Comparison of ENCODE assay signal across 8 cellular contexts in genomic region chr12:45726594-45727300, GRCh38. TPM values are rescaled to one million over a fixed set of nuclear protein-coding genes. Genes with fewer than 3 reads are reported as not detected.
DNase-seq lines count a peak whose midpoint lies in the region; ATAC-seq and TF ChIP-seq lines count a peak whose summit lies in the region.

No MANE protein-coding gene starts in this region.

- H3K27ac Mint-ChIP-seq in CD4-positive, CD25-positive, alpha-beta regulatory T cell = peak overlapping the region; percentile 84 to 99 (median 99)
- H3K27ac Mint-ChIP-seq in dendritic cell treated with granulocyte-macrophage colony-stimulating factor and Interleukin-4, amounts not matched to agents 40 ng/mL and 50 ng/mL, for 4 days = peak overlapping the region; percentile 96

- TF ChIP-seq CTCF in lower leg skin (IDR thresholded peaks at IDR 0.05) = no peak
- no peak for TF ChIP-seq CTCF in GM13977 (IDR thresholded peaks at IDR 0.05; ENCODE audit: extremely low read depth, insufficient read depth, missing control alignments)

- H3K4me3 ChIP-seq in CD4-positive, CD25-positive, alpha-beta regulatory T cell (ENCODE audit: low read depth, low read length) = peak overlapping the region; percentile 93
- H3K4me3 ChIP-seq in HUES64 (ENCODE audit: low read length) (peak overlapping the region; percentile 98), lower leg skin (ENCODE audit: low read depth, poor library complexity, severe bottlenecking) (peak overlapping the region; percentile 80)

- ATAC-seq in CD4-positive, CD25-positive, alpha-beta regulatory T cell (ENCODE audit: low read depth in 2 of 2) = no peak

- peaks cover 5% of the 10 kb centered on the region for H3K36me3 Mint-ChIP-seq in CD4-positive, CD25-positive, alpha-beta regulatory T cell
- peaks cover 27% of the 10 kb centered on the region for H3K36me3 Mint-ChIP-seq in dendritic cell treated with granulocyte-macrophage colony-stimulating factor and Interleukin-4, amounts not matched to agents 40 ng/mL and 50 ng/mL, for 4 days (ENCODE audit: low read depth)

- peak in 2 of 3 donors; percentile 18 to 42 for DNase-seq in CD4-positive, CD25-positive, alpha-beta regulatory T cell
- peak; percentile 64 for DNase-seq in UCSD-AML1 (lab: John Stamatoyannopoulos, UW; ENCODE audit: unreplicated experiment)
- DNase-seq in lower leg skin (ENCODE audit: low spot score in 2 of 2) = peak; percentile 51 to 94
- peak; percentile 9 to 19 for DNase-seq in stimulated activated CD8-positive, alpha-beta memory T cell treated with anti-CD3 and anti-CD28 coated beads, Interleukin-2, amount 100 ng/mL, for 48 hours (ENCODE audit: low read depth in 2 of 2)
- no peak for DNase-seq in amniotic stem cell (lab: John Stamatoyannopoulos, UW)
- no peak for DNase-seq in GM13977 (ENCODE audit: low spot score)

- no peaks in the 10 kb centered on the region for H3K9me3 Mint-ChIP-seq in CD4-positive, CD25-positive, alpha-beta regulatory T cell
- H3K9me3 Mint-ChIP-seq in dendritic cell treated with granulocyte-macrophage colony-stimulating factor and Interleukin-4, amounts not matched to agents 40 ng/mL and 50 ng/mL, for 4 days = no peaks in the 10 kb centered on the region

- H3K9me3 ChIP-seq in CD4-positive, CD25-positive, alpha-beta regulatory T cell (ENCODE audit: control insufficient read depth in 2 of 2, low read length in 2 of 2) = no peaks in the 10 kb centered on the region
- H3K9me3 ChIP-seq in HUES64 (ENCODE audit: insufficient read depth, low read depth, low read length) = no peaks in the 10 kb centered on the region

- H3K27me3 Mint-ChIP-seq in CD4-positive, CD25-positive, alpha-beta regulatory T cell = no peaks in the 10 kb centered on the region
- no peaks in the 10 kb centered on the region for H3K27me3 Mint-ChIP-seq in dendritic cell treated with granulocyte-macrophage colony-stimulating factor and Interleukin-4, amounts not matched to agents 40 ng/mL and 50 ng/mL, for 4 days

- peak overlapping the region; percentile 95 for H3K9ac ChIP-seq in HUES64 (ENCODE audit: low read depth, low read length)

- H3K27ac ChIP-seq in CD4-positive, CD25-positive, alpha-beta regulatory T cell (ENCODE audit: insufficient read depth, low read length, poor library complexity, severe bottlenecking) = peak overlapping the region; percentile 99
- peak overlapping the region; percentile 98 for H3K27ac ChIP-seq in HUES64 (ENCODE audit: low read depth, low read length)

- H3K4me1 Mint-ChIP-seq in CD4-positive, CD25-positive, alpha-beta regulatory T cell = peaks cover 6 to 37% (median 30%) of the 10 kb centered on the region in 4 donors
- peaks cover 8% of the 10 kb centered on the region for H3K4me1 Mint-ChIP-seq in dendritic cell treated with granulocyte-macrophage colony-stimulating factor and Interleukin-4, amounts not matched to agents 40 ng/mL and 50 ng/mL, for 4 days (ENCODE audit: low read depth)

- no peaks in the 10 kb centered on the region for H3K36me3 ChIP-seq in CD4-positive, CD25-positive, alpha-beta regulatory T cell (ENCODE audit: control insufficient read depth, insufficient read depth, low read length)
- 0 out of 2 replicates have a peak, but pooled peaks cover under 1% of the 10 kb centered on the region for H3K36me3 ChIP-seq in HUES64 (ENCODE audit: insufficient read depth, low read length)

- under 1% methylated on average over 42 of the region's 42 CpGs for WGBS in HUES64
- WGBS in lower leg skin, 2 donors = 0 to 1% methylated on average over 36 to 41 of the region's 42 CpGs

- H3K27me3 ChIP-seq in CD4-positive, CD25-positive, alpha-beta regulatory T cell (ENCODE audit: control insufficient read depth, insufficient read depth, low read length) = no peaks in the 10 kb centered on the region
- no peaks in the 10 kb centered on the region for H3K27me3 ChIP-seq in HUES64 (ENCODE audit: insufficient read depth, low read length)

- peaks cover 46% of the 10 kb centered on the region for H3K4me1 ChIP-seq in CD4-positive, CD25-positive, alpha-beta regulatory T cell (ENCODE audit: control insufficient read depth, insufficient read depth, low read length, poor library complexity, severe bottlenecking)
- H3K4me1 ChIP-seq in HUES64 (ENCODE audit: insufficient read depth, low read length) = peaks cover 18% of the 10 kb centered on the region

- no peak for TF ChIP-seq POLR2A in lower leg skin (IDR thresholded peaks at IDR 0.05)

- intact Hi-C loops in dendritic cell treated with granulocyte-macrophage colony-stimulating factor and Interleukin-4, amounts not matched to agents 40 ng/mL and 50 ng/mL, for 4 days (cut with micrococcal nuclease) = loop anchor here (2.0 to 10.0 kb wide), 3 partner anchors 184 to 512 kb away; partner anchors contain the start of genes ANO6 and SCAF11
- intact Hi-C loops in lower leg skin (cut with DNase I; ENCODE audit: low total_unique reads) = no loop called here

- H3K4me3 Mint-ChIP-seq in CD4-positive, CD25-positive, alpha-beta regulatory T cell = peak overlapping the region; percentile 90 to 100 (median 98)
- peak overlapping the region; percentile 96 for H3K4me3 Mint-ChIP-seq in dendritic cell treated with granulocyte-macrophage colony-stimulating factor and Interleukin-4, amounts not matched to agents 40 ng/mL and 50 ng/mL, for 4 days

- in situ Hi-C loops in GM13977 (cut with MboI; ENCODE audit: low pct_unique_long_range_greater_than_20kb, low sequenced_read_pairs, unreplicated experiment) = loop anchor here (25.0 kb wide), 1 partner anchor 539 kb away; no protein-coding TSS in a partner anchor

RNA-seq across cellular contexts. Expression of gene ARID2, which starts 2.8 kb away (rescaled TPM):
- 73.4 TPM for total RNA-seq in CD4-positive, CD25-positive, alpha-beta regulatory T cell
- polyA plus RNA-seq in CD4-positive, CD25-positive, alpha-beta regulatory T cell = 10 to 100 TPM in 3 of 4 donors, 1 to 10 TPM in 1; 9.2 to 15.1 (median 12.2) TPM
- polyA plus RNA-seq in HUES64 (2013, experiment 1 of 2) = 22.0 TPM
- polyA plus RNA-seq in HUES64 (2013, experiment 2 of 2) = 23.6 TPM
- 10 to 100 TPM; 25.3 to 40.4 (median 30.6) TPM for total RNA-seq in lower leg skin

Comparison
In these comparisons a context has a peak if more than half of its experiments do, and no peak if none do; other contexts are left out.
1. DNase-seq: peak in CD4-positive, CD25-positive, alpha-beta regulatory T cell (2 of 3), UCSD-AML1 (single experiment), lower leg skin (2 of 2) and stimulated activated CD8-positive, alpha-beta memory T cell treated with anti-CD3 and anti-CD28 coated beads, Interleukin-2, amount 100 ng/mL, for 48 hours (2 of 2); none in amniotic stem cell (single experiment) and GM13977 (single experiment).
2. Peak in every context shown above with its lines, with median percentiles within 50 percentile points of each other: H3K4me3 ChIP-seq.